Comparison of ENCODE assay signal across 1 cellular context in the genomic region with DNA sequence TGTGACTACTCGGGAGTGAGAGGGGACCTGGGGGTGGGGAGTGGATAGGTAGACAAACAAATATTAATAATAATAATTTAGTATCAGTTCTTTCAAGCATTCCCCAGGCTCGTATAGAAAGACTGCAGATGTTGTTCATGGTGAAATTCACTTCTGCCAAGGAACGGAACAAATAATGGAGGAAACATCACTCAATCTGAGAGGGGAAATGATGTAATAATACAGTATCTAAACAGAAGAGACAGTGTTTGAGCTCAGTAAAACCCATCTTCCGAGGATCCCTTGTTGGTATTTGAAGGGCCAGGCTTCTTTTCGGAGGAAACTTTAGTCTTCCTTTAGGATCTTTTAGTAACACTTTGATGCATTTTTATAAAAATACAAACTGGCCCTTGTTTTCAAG.
TF ChIP-seq lines count a peak whose summit lies in the region.

No MANE protein-coding gene starts in this region.

TF ChIP-seq in GM23338, 12 proteins besides CTCF, POLR2A, EP300 and RAD21 (continued from another document):
- TF ChIP-seq, protein P1, sequence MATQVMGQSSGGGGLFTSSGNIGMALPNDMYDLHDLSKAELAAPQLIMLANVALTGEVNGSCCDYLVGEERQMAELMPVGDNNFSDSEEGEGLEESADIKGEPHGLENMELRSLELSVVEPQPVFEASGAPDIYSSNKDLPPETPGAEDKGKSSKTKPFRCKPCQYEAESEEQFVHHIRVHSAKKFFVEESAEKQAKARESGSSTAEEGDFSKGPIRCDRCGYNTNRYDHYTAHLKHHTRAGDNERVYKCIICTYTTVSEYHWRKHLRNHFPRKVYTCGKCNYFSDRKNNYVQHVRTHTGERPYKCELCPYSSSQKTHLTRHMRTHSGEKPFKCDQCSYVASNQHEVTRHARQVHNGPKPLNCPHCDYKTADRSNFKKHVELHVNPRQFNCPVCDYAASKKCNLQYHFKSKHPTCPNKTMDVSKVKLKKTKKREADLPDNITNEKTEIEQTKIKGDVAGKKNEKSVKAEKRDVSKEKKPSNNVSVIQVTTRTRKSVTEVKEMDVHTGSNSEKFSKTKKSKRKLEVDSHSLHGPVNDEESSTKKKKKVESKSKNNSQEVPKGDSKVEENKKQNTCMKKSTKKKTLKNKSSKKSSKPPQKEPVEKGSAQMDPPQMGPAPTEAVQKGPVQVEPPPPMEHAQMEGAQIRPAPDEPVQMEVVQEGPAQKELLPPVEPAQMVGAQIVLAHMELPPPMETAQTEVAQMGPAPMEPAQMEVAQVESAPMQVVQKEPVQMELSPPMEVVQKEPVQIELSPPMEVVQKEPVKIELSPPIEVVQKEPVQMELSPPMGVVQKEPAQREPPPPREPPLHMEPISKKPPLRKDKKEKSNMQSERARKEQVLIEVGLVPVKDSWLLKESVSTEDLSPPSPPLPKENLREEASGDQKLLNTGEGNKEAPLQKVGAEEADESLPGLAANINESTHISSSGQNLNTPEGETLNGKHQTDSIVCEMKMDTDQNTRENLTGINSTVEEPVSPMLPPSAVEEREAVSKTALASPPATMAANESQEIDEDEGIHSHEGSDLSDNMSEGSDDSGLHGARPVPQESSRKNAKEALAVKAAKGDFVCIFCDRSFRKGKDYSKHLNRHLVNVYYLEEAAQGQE (IDR thresholded peaks at IDR 0.05; ENCODE audit: unreplicated experiment), result no peak
- TF ChIP-seq CREB1 (CRISPR knock-in tag; IDR thresholded peaks at IDR 0.05; ENCODE audit: low read depth), result no peak
- TF ChIP-seq ZNF114 (CRISPR knock-in tag; IDR thresholded peaks at IDR 0.05), result no peak
- TF ChIP-seq ZNF462 (CRISPR knock-in tag; IDR thresholded peaks at IDR 0.05), result no peak
TF ChIP-seq in GM23338: peak in this region for 0.
